In the genomic region with DNA sequence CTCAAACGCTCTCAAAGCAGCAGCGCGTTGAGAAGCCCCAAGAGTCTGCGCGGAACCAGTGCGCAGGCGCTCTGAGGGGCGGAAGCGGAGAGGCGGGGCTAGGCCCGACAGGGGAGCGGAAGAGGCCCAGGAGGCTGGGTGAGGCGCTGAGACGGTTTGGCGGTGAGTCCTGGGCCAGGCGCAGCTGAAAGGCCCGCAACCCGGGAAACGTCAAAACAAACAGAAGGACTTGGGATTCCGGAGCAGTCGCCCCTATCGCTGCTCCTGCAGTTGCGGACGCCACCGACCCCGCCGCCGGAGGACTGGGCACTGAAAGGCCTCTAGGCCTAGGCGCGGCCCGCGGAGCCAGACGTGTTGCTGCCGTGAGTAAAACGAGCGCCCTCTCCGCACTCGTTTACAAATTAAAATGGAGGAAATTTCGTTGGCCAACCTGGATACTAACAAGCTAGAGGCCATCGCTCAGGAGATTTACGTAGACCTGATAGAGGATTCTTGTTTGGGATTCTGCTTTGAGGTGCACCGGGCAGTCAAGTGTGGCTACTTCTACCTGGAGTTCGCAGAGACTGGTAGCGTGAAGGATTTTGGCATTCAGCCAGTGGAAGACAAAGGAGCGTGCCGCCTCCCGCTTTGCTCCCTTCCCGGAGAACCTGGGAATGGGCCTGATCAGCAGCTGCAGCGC, we compare ENCODE assay signal across 1 cellular context.
TF ChIP-seq lines count a peak whose summit lies in the region.

A gene with protein sequence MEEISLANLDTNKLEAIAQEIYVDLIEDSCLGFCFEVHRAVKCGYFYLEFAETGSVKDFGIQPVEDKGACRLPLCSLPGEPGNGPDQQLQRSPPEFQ (plus strand): TSS at position 129 of the 679 bp plus-strand sequence. CDS start 278 bp downstream, at position 407.

TF ChIP-seq in HepG2, 621 proteins besides CTCF, POLR2A, EP300 and RAD21 (continued from another document and continues in another):
- TF ChIP-seq, protein P1, sequence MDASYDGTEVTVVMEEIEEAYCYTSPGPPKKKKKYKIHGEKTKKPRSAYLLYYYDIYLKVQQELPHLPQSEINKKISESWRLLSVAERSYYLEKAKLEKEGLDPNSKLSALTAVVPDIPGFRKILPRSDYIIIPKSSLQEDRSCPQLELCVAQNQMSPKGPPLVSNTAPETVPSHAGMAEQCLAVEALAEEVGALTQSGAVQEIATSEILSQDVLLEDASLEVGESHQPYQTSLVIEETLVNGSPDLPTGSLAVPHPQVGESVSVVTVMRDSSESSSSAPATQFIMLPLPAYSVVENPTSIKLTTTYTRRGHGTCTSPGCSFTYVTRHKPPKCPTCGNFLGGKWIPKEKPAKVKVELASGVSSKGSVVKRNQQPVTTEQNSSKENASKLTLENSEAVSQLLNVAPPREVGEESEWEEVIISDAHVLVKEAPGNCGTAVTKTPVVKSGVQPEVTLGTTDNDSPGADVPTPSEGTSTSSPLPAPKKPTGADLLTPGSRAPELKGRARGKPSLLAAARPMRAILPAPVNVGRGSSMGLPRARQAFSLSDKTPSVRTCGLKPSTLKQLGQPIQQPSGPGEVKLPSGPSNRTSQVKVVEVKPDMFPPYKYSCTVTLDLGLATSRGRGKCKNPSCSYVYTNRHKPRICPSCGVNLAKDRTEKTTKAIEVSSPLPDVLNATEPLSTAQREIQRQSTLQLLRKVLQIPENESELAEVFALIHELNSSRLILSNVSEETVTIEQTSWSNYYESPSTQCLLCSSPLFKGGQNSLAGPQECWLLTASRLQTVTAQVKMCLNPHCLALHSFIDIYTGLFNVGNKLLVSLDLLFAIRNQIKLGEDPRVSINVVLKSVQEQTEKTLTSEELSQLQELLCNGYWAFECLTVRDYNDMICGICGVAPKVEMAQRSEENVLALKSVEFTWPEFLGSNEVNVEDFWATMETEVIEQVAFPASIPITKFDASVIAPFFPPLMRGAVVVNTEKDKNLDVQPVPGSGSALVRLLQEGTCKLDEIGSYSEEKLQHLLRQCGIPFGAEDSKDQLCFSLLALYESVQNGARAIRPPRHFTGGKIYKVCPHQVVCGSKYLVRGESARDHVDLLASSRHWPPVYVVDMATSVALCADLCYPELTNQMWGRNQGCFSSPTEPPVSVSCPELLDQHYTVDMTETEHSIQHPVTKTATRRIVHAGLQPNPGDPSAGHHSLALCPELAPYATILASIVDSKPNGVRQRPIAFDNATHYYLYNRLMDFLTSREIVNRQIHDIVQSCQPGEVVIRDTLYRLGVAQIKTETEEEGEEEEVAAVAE (CRISPR knock-in tag; IDR thresholded peaks at IDR 0.05; ENCODE audit: borderline replicate concordance): no peak
- TF ChIP-seq, protein P2, sequence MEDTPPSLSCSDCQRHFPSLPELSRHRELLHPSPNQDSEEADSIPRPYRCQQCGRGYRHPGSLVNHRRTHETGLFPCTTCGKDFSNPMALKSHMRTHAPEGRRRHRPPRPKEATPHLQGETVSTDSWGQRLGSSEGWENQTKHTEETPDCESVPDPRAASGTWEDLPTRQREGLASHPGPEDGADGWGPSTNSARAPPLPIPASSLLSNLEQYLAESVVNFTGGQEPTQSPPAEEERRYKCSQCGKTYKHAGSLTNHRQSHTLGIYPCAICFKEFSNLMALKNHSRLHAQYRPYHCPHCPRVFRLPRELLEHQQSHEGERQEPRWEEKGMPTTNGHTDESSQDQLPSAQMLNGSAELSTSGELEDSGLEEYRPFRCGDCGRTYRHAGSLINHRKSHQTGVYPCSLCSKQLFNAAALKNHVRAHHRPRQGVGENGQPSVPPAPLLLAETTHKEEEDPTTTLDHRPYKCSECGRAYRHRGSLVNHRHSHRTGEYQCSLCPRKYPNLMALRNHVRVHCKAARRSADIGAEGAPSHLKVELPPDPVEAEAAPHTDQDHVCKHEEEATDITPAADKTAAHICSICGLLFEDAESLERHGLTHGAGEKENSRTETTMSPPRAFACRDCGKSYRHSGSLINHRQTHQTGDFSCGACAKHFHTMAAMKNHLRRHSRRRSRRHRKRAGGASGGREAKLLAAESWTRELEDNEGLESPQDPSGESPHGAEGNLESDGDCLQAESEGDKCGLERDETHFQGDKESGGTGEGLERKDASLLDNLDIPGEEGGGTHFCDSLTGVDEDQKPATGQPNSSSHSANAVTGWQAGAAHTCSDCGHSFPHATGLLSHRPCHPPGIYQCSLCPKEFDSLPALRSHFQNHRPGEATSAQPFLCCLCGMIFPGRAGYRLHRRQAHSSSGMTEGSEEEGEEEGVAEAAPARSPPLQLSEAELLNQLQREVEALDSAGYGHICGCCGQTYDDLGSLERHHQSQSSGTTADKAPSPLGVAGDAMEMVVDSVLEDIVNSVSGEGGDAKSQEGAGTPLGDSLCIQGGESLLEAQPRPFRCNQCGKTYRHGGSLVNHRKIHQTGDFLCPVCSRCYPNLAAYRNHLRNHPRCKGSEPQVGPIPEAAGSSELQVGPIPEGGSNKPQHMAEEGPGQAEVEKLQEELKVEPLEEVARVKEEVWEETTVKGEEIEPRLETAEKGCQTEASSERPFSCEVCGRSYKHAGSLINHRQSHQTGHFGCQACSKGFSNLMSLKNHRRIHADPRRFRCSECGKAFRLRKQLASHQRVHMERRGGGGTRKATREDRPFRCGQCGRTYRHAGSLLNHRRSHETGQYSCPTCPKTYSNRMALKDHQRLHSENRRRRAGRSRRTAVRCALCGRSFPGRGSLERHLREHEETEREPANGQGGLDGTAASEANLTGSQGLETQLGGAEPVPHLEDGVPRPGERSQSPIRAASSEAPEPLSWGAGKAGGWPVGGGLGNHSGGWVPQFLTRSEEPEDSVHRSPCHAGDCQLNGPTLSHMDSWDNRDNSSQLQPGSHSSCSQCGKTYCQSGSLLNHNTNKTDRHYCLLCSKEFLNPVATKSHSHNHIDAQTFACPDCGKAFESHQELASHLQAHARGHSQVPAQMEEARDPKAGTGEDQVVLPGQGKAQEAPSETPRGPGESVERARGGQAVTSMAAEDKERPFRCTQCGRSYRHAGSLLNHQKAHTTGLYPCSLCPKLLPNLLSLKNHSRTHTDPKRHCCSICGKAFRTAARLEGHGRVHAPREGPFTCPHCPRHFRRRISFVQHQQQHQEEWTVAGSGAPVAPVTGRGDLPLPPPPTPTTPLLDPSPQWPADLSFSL (CRISPR knock-in tag; IDR thresholded peaks at IDR 0.05): no peak
- TF ChIP-seq ZNF180 (CRISPR knock-in tag; IDR thresholded peaks at IDR 0.05; ENCODE audit: borderline replicate concordance, low read depth) (no peak), FOXP1 (IDR thresholded peaks at IDR 0.05) (no peak), FOXP1 (CRISPR knock-in tag; IDR thresholded peaks at IDR 0.05) (no peak), CCAR2 (optimal IDR thresholded peaks at IDR 0.05; ENCODE audit: low read depth, low read length) (no peak), ZFP90 (CRISPR knock-in tag; IDR thresholded peaks at IDR 0.05; ENCODE audit: borderline replicate concordance) (no peak; the same call in 1 of the 2 replicates), ZFYVE20 (CRISPR knock-in tag; IDR thresholded peaks at IDR 0.05; ENCODE audit: borderline replicate concordance, low read depth) (no peak), ZNF274 (CRISPR knock-in tag; IDR thresholded peaks at IDR 0.05) (peak; percentile 57; the same call in 1 of the 2 replicates), NRL (CRISPR knock-in tag; IDR thresholded peaks at IDR 0.05; ENCODE audit: borderline replicate concordance) (peak; percentile 88; the same call in 1 of the 2 replicates), GABPA (IDR thresholded peaks at IDR 0.05; ENCODE audit: low read depth, low read length) (peak; percentile 74), GABPA (CRISPR knock-in tag; IDR thresholded peaks at IDR 0.05; ENCODE audit: low read depth) (peak; percentile 90), ZBTB7B (CRISPR knock-in tag; IDR thresholded peaks at IDR 0.05) (peak; percentile 47; the same call in 1 of the 2 replicates), NFIC (IDR thresholded peaks at IDR 0.05; ENCODE audit: low read length) (no peak), ZNF136 (CRISPR knock-in tag; IDR thresholded peaks at IDR 0.05; ENCODE audit: low read depth) (no peak), HIVEP1 (CRISPR knock-in tag; IDR thresholded peaks at IDR 0.05) (peak; percentile 44; the same call in 1 of the 2 replicates), ZNF7 (CRISPR knock-in tag; IDR thresholded peaks at IDR 0.05) (no peak), TOE1 (CRISPR knock-in tag; IDR thresholded peaks at IDR 0.05) (peak; percentile 40; the same call in 1 of the 2 replicates), SALL1 (CRISPR knock-in tag; IDR thresholded peaks at IDR 0.05) (peak; percentile 66; the same call in 1 of the 2 replicates), DNMT1 (CRISPR knock-in tag; IDR thresholded peaks at IDR 0.05) (no peak), ZNF672 (CRISPR knock-in tag; IDR thresholded peaks at IDR 0.05) (no peak), KLF11 (CRISPR knock-in tag; IDR thresholded peaks at IDR 0.05) (0 out of 2 replicates have a peak, but pooled peaks have one; percentile 16), SP2 (CRISPR knock-in tag; IDR thresholded peaks at IDR 0.05) (peak; percentile 74), POLR2AphosphoS5 (IDR thresholded peaks at IDR 0.05; ENCODE audit: low read depth, low read length) (peak; percentile 87), AGO1 (IDR thresholded peaks at IDR 0.05; ENCODE audit: low read depth, low read length, poor library complexity, severe bottlenecking) (no peak)
- TF ChIP-seq, protein P3, sequence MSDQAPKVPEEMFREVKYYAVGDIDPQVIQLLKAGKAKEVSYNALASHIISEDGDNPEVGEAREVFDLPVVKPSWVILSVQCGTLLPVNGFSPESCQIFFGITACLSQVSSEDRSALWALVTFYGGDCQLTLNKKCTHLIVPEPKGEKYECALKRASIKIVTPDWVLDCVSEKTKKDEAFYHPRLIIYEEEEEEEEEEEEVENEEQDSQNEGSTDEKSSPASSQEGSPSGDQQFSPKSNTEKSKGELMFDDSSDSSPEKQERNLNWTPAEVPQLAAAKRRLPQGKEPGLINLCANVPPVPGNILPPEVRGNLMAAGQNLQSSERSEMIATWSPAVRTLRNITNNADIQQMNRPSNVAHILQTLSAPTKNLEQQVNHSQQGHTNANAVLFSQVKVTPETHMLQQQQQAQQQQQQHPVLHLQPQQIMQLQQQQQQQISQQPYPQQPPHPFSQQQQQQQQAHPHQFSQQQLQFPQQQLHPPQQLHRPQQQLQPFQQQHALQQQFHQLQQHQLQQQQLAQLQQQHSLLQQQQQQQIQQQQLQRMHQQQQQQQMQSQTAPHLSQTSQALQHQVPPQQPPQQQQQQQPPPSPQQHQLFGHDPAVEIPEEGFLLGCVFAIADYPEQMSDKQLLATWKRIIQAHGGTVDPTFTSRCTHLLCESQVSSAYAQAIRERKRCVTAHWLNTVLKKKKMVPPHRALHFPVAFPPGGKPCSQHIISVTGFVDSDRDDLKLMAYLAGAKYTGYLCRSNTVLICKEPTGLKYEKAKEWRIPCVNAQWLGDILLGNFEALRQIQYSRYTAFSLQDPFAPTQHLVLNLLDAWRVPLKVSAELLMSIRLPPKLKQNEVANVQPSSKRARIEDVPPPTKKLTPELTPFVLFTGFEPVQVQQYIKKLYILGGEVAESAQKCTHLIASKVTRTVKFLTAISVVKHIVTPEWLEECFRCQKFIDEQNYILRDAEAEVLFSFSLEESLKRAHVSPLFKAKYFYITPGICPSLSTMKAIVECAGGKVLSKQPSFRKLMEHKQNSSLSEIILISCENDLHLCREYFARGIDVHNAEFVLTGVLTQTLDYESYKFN (CRISPR knock-in tag; conservative IDR thresholded peaks at IDR 0.05): 0 out of 2 replicates have a peak, but pooled peaks have one; percentile 19
- TF ChIP-seq, protein P4, sequence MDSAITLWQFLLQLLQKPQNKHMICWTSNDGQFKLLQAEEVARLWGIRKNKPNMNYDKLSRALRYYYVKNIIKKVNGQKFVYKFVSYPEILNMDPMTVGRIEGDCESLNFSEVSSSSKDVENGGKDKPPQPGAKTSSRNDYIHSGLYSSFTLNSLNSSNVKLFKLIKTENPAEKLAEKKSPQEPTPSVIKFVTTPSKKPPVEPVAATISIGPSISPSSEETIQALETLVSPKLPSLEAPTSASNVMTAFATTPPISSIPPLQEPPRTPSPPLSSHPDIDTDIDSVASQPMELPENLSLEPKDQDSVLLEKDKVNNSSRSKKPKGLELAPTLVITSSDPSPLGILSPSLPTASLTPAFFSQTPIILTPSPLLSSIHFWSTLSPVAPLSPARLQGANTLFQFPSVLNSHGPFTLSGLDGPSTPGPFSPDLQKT (CRISPR knock-in tag; IDR thresholded peaks at IDR 0.05; ENCODE audit: borderline replicate concordance): 0 out of 2 replicates have a peak, but pooled peaks have one; percentile 32
- TF ChIP-seq, protein P5, sequence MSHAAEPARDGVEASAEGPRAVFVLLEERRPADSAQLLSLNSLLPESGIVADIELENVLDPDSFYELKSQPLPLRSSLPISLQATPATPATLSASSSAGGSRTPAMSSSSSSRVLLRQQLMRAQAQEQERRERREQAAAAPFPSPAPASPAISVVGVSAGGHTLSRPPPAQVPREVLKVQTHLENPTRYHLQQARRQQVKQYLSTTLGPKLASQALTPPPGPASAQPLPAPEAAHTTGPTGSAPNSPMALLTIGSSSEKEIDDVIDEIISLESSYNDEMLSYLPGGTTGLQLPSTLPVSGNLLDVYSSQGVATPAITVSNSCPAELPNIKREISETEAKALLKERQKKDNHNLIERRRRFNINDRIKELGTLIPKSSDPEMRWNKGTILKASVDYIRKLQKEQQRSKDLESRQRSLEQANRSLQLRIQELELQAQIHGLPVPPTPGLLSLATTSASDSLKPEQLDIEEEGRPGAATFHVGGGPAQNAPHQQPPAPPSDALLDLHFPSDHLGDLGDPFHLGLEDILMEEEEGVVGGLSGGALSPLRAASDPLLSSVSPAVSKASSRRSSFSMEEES (CRISPR knock-in tag; IDR thresholded peaks at IDR 0.05): no peak
- TF ChIP-seq, protein P6, sequence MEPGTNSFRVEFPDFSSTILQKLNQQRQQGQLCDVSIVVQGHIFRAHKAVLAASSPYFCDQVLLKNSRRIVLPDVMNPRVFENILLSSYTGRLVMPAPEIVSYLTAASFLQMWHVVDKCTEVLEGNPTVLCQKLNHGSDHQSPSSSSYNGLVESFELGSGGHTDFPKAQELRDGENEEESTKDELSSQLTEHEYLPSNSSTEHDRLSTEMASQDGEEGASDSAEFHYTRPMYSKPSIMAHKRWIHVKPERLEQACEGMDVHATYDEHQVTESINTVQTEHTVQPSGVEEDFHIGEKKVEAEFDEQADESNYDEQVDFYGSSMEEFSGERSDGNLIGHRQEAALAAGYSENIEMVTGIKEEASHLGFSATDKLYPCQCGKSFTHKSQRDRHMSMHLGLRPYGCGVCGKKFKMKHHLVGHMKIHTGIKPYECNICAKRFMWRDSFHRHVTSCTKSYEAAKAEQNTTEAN (CRISPR knock-in tag; conservative IDR thresholded peaks at IDR 0.05): no peak
- TF ChIP-seq, protein P7, sequence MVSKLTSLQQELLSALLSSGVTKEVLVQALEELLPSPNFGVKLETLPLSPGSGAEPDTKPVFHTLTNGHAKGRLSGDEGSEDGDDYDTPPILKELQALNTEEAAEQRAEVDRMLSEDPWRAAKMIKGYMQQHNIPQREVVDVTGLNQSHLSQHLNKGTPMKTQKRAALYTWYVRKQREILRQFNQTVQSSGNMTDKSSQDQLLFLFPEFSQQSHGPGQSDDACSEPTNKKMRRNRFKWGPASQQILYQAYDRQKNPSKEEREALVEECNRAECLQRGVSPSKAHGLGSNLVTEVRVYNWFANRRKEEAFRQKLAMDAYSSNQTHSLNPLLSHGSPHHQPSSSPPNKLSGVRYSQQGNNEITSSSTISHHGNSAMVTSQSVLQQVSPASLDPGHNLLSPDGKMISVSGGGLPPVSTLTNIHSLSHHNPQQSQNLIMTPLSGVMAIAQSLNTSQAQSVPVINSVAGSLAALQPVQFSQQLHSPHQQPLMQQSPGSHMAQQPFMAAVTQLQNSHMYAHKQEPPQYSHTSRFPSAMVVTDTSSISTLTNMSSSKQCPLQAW (CRISPR knock-in tag; IDR thresholded peaks at IDR 0.05): peak; percentile 44; the same call in 1 of the 2 replicates
